In the genomic region with DNA sequence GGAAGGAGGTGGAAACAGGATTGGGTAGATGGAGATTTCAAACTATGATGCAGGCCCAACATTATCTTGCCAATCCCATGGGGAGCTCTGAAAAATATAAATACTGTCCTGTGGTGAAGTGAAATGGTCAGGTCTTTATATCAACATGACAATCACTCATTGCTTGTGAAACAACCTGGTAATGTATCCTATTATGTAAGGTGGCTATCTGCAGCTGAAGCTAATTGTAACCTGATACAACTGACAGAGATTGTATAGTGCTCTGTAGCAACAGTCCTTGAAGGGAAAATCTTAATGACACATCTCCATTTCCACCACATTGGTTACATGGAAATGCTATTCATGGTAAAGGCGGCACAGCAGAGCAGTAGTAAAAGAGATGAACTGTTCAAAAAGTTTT, we compare ENCODE assay signal across 18 cellular contexts. TPM values are rescaled to one million over a fixed set of nuclear protein-coding genes. Genes with fewer than 3 reads are reported as not detected.
A peak's percentile ranks its signal among the peaks of the same experiment; 100 is the strongest.
DNase-seq lines count a peak whose midpoint lies in the region; ATAC-seq and TF ChIP-seq lines count a peak whose summit lies in the region.
"Had no signal": no experiment of that assay in that cellular context is flagged by ENCODE, and none has a peak within 500 bp of the region (broad histone marks: within the 10 kb centered on the region; RNA-seq: fewer than 3 reads in every experiment).

No MANE protein-coding gene starts in this region.

- DNase-seq in HEK293T (ENCODE audit: extremely low spot score) (peak; percentile 12), NCI-H146 treated with DMSO at 0.1 percent for 48 hours (lab: John Stamatoyannopoulos, UW; ENCODE audit: unreplicated experiment) (peak; percentile 78), NCI-H774 (lab: John Stamatoyannopoulos, UW) (peak; percentile 73), iPS-NIHi11 (ENCODE audit: low spot score) (peak; percentile 20)
- no peak for DNase-seq in activated CD8-positive, alpha-beta T cell treated with anti-CD3 and anti-CD28 coated beads, Interleukin-2, amount 10 ng/mL, durations not matched to agents 7 days and 5 days
- DNase-seq: activated effector memory CD4-positive, alpha-beta T cell treated with anti-CD3 and anti-CD28 coated beads, Interleukin-2, amount 50 U/mL, for 16 hours; caudate nucleus; glutamatergic neuron; GM23248; islet precursor cell; Kasumi-1; psoas muscle had no signal

- no peak for ATAC-seq in HG03442 (IDR thresholded peaks at IDR 0.05; ENCODE audit: unreplicated experiment)
- no peak for ATAC-seq in activated CD8-positive, alpha-beta T cell treated with anti-CD3 and anti-CD28 coated beads, Interleukin-2, amount 10 ng/mL, durations not matched to agents 7 days and 5 days
- no peak for ATAC-seq in HG03280 (IDR thresholded peaks at IDR 0.05; ENCODE audit: unreplicated experiment)
- ATAC-seq: natural killer cell treated with Interleukin-12 subunit alpha and Interleukin-12 subunit beta and Interleukin-15 and Interleukin-18, amount 100 ng/mL, for 72 hours; psoas muscle; stimulated activated effector memory CD8-positive, alpha-beta T cell treated with anti-CD3 and anti-CD28 coated beads, Interleukin-12 subunit alpha, Interleukin-12 subunit beta, amount 100 ng/mL, for 72 hours had no signal

- CTCF ChIA-PET in HEK293T (lab: Yijun Ruan, JAX) = interaction anchor here (0.6 kb wide), 1 partner anchor 1208 kb away, joined by 3 read pairs; no protein-coding TSS in a partner anchor
- CTCF ChIA-PET in activated CD8-positive, alpha-beta T cell treated with anti-CD3 and anti-CD28 coated beads, Interleukin-2, amount 10 ng/mL, durations not matched to agents 7 days and 5 days (lab: Charles Lee) = interaction anchor here (1.5 kb wide), 1 partner anchor 20 kb away, joined by 4 read pairs; no protein-coding TSS in a partner anchor

- H3K9me3 Mint-ChIP-seq in activated CD8-positive, alpha-beta T cell treated with anti-CD3 and anti-CD28 coated beads, Interleukin-2, amount 10 ng/mL, durations not matched to agents 7 days and 5 days (ENCODE audit: insufficient read depth) = no peaks in the 10 kb centered on the region
- H3K9me3 Mint-ChIP-seq: memory B cell; natural killer cell treated with Interleukin-12 subunit alpha and Interleukin-12 subunit beta and Interleukin-15 and Interleukin-18, amount 100 ng/mL, for 72 hours; stimulated activated effector memory CD8-positive, alpha-beta T cell treated with anti-CD3 and anti-CD28 coated beads, Interleukin-12 subunit alpha, Interleukin-12 subunit beta, amount 100 ng/mL, for 72 hours; T-helper 2 cell treated with Interferon-gamma antibody and Interleukin-4, amounts not matched to agents 5 μg/mL and 100 μg/mL, for 36 hours had no signal

- H3K4me1 Mint-ChIP-seq in activated CD8-positive, alpha-beta T cell treated with anti-CD3 and anti-CD28 coated beads, Interleukin-2, amount 10 ng/mL, durations not matched to agents 7 days and 5 days (ENCODE audit: low read depth) = no peaks in the 10 kb centered on the region
- H3K4me1 Mint-ChIP-seq: memory B cell; stimulated activated effector memory CD8-positive, alpha-beta T cell treated with anti-CD3 and anti-CD28 coated beads, Interleukin-12 subunit alpha, Interleukin-12 subunit beta, amount 100 ng/mL, for 72 hours had no signal

- no peak overlapping the region for H3K27ac Mint-ChIP-seq in activated CD8-positive, alpha-beta T cell treated with anti-CD3 and anti-CD28 coated beads, Interleukin-2, amount 10 ng/mL, durations not matched to agents 7 days and 5 days
- H3K27ac Mint-ChIP-seq: memory B cell; natural killer cell treated with Interleukin-12 subunit alpha and Interleukin-12 subunit beta and Interleukin-15 and Interleukin-18, amount 100 ng/mL, for 72 hours; stimulated activated effector memory CD8-positive, alpha-beta T cell treated with anti-CD3 and anti-CD28 coated beads, Interleukin-12 subunit alpha, Interleukin-12 subunit beta, amount 100 ng/mL, for 72 hours; T-helper 2 cell treated with Interferon-gamma antibody and Interleukin-4, amounts not matched to agents 5 μg/mL and 100 μg/mL, for 36 hours had no signal

- H3K27me3 Mint-ChIP-seq in activated CD8-positive, alpha-beta T cell treated with anti-CD3 and anti-CD28 coated beads, Interleukin-2, amount 10 ng/mL, durations not matched to agents 7 days and 5 days (ENCODE audit: low read depth) = peaks cover 16% of the 10 kb centered on the region

- POLR2A ChIA-PET in HEK293T (lab: Yijun Ruan, JAX) = interaction anchor here (0.5 kb wide), 1 partner anchor 31 kb away, joined by 4 read pairs; no protein-coding TSS in a partner anchor
- POLR2A ChIA-PET in activated CD8-positive, alpha-beta T cell treated with anti-CD3 and anti-CD28 coated beads, Interleukin-2, amount 10 ng/mL, durations not matched to agents 7 days and 5 days (lab: Charles Lee) = no interaction called here

- no peak overlapping the region for H3K4me3 Mint-ChIP-seq in activated CD8-positive, alpha-beta T cell treated with anti-CD3 and anti-CD28 coated beads, Interleukin-2, amount 10 ng/mL, durations not matched to agents 7 days and 5 days
- H3K4me3 Mint-ChIP-seq: memory B cell; natural killer cell treated with Interleukin-12 subunit alpha and Interleukin-12 subunit beta and Interleukin-15 and Interleukin-18, amount 100 ng/mL, for 72 hours; stimulated activated effector memory CD8-positive, alpha-beta T cell treated with anti-CD3 and anti-CD28 coated beads, Interleukin-12 subunit alpha, Interleukin-12 subunit beta, amount 100 ng/mL, for 72 hours; T-helper 2 cell treated with Interferon-gamma antibody and Interleukin-4, amounts not matched to agents 5 μg/mL and 100 μg/mL, for 36 hours had no signal

- no peaks in the 10 kb centered on the region for H3K36me3 Mint-ChIP-seq in activated CD8-positive, alpha-beta T cell treated with anti-CD3 and anti-CD28 coated beads, Interleukin-2, amount 10 ng/mL, durations not matched to agents 7 days and 5 days (ENCODE audit: low read depth)
- H3K36me3 Mint-ChIP-seq: memory B cell; natural killer cell treated with Interleukin-12 subunit alpha and Interleukin-12 subunit beta and Interleukin-15 and Interleukin-18, amount 100 ng/mL, for 72 hours; stimulated activated effector memory CD8-positive, alpha-beta T cell treated with anti-CD3 and anti-CD28 coated beads, Interleukin-12 subunit alpha, Interleukin-12 subunit beta, amount 100 ng/mL, for 72 hours had no signal

TF ChIP-seq in HEK293T, 16 proteins besides CTCF, POLR2A, EP300 and RAD21:
- TF ChIP-seq, protein P1, sequence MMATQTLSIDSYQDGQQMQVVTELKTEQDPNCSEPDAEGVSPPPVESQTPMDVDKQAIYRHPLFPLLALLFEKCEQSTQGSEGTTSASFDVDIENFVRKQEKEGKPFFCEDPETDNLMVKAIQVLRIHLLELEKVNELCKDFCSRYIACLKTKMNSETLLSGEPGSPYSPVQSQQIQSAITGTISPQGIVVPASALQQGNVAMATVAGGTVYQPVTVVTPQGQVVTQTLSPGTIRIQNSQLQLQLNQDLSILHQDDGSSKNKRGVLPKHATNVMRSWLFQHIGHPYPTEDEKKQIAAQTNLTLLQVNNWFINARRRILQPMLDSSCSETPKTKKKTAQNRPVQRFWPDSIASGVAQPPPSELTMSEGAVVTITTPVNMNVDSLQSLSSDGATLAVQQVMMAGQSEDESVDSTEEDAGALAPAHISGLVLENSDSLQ (IDR thresholded peaks at IDR 0.05) = peak; percentile 39
- no peak for TF ChIP-seq ARNT (IDR thresholded peaks at IDR 0.05)

RNA-seq across cellular contexts. Expression of gene CHORDC1, which starts 20.7 kb away (rescaled TPM):
- 10 to 100 TPM; 66.7 to 68.4 TPM for total RNA-seq in activated CD8-positive, alpha-beta T cell treated with anti-CD3 and anti-CD28 coated beads, Interleukin-2, amount 10 ng/mL, durations not matched to agents 7 days and 5 days
